In the genomic region with DNA sequence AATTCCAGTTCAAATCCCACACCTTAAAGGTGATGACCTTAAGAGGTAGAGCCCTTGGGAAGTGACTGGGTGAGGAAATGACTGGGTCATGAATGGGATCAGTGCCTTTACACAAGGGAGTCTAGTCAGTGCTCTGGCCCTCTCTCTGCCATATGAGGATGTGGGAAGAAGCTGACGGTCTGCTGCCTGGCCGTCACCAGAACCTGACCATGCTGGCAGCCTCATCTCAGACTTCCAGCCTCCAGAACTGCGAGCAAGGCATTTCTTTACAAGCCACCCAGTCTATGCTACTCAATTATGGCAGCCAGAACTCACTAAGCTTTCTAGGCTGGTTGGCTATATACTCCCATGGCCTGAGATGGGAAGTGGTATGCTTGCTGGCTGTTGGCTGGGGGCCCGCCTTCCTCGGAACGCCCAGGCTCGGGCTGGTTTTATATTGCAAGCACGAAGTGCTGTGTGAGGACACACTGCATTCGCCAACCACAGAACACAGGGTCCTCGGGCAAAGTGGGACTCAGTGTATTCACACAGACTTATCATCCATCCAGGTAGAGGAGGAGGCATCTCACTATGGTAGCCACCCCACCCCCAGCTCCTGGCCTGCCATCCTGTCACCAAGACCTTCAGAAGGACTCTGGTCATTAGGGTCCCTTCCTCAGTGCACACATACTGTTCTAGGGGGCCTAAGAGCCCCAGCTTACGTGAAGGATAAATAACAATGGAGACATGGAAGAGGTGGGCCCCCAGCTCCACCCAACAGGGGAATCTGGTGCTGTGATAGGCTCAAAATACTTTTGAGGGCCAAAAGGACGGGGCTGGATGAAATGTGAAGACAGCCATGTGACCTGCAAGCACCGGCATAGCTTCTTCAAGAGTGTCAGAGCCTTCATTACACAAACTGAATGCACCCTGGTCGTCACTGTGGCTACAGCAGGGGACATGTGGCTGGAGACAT, we compare ENCODE assay signal across 1 cellular context.
TF ChIP-seq lines count a peak whose summit lies in the region.

No MANE protein-coding gene starts in this region.

TF ChIP-seq in HCT116, 20 proteins besides CTCF, POLR2A, EP300 and RAD21:
- TF ChIP-seq ELF1 (IDR thresholded peaks at IDR 0.05; ENCODE audit: borderline replicate concordance, low read depth) (no peak), POLR2AphosphoS5 (IDR thresholded peaks at IDR 0.05; ENCODE audit: low read depth, low read length) (peak; percentile 41; the same call in 1 of the 2 replicates)
- TF ChIP-seq, protein P1, sequence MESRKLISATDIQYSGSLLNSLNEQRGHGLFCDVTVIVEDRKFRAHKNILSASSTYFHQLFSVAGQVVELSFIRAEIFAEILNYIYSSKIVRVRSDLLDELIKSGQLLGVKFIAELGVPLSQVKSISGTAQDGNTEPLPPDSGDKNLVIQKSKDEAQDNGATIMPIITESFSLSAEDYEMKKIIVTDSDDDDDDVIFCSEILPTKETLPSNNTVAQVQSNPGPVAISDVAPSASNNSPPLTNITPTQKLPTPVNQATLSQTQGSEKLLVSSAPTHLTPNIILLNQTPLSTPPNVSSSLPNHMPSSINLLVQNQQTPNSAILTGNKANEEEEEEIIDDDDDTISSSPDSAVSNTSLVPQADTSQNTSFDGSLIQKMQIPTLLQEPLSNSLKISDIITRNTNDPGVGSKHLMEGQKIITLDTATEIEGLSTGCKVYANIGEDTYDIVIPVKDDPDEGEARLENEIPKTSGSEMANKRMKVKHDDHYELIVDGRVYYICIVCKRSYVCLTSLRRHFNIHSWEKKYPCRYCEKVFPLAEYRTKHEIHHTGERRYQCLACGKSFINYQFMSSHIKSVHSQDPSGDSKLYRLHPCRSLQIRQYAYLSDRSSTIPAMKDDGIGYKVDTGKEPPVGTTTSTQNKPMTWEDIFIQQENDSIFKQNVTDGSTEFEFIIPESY (IDR thresholded peaks at IDR 0.05; ENCODE audit: extremely low read depth, insufficient replicate concordance, low read length) = no peak
